ENCODE assay signal across 21 cellular contexts in genomic region chr5:55847837-55848236, GRCh38. TPM values are rescaled to one million over a fixed set of nuclear protein-coding genes. Genes with fewer than 3 reads are reported as not detected.
"Had no signal": no experiment of that assay in that cellular context is flagged by ENCODE, and none has a peak within 500 bp of the region (broad histone marks: within the 10 kb centered on the region; RNA-seq: fewer than 3 reads in every experiment).

No MANE protein-coding gene starts in this region.

- H3K4me3 ChIP-seq: esophagus squamous epithelium, gastrocnemius medialis, heart left ventricle, lung, neural progenitor cell, pancreas, thoracic aorta had no signal

- H3K27ac Mint-ChIP-seq: activated B cell treated with CpG ODN at 0.5 μM for 24 hours; activated CD8-positive, alpha-beta T cell treated with anti-CD3 and anti-CD28 coated beads, Interleukin-2, amount 10 ng/mL, durations not matched to agents 7 days and 5 days; activated naive CD8-positive, alpha-beta T cell; activated T-cell treated with anti-CD3 and anti-CD28 coated beads, Interleukin-2, amount 50 U/mL, for 72 hours; immature natural killer cell; naive B cell; neural progenitor cell; T-helper 2 cell treated with Interferon-gamma antibody and Interleukin-4, amounts not matched to agents 5 μg/mL and 100 μg/mL, for 36 hours had no signal

- H3K9me3 ChIP-seq: esophagus squamous epithelium, gastrocnemius medialis, pancreas, thoracic aorta had no signal

- H3K27me3 ChIP-seq: esophagus squamous epithelium, gastrocnemius medialis, heart left ventricle, neural progenitor cell, pancreas had no signal

- H3K4me1 Mint-ChIP-seq: activated B cell treated with CpG ODN at 0.5 μM for 24 hours, naive B cell had no signal

- DNase-seq: activated B cell treated with CpG ODN at 0.5 μM for 24 hours; activated CD4-positive, alpha-beta T cell treated with anti-CD3 and anti-CD28 coated beads for 48 hours; activated CD8-positive, alpha-beta memory T cell treated with anti-CD3 and anti-CD28 coated beads, Interleukin-2, amount 50 U/mL, for 48 hours; activated CD8-positive, alpha-beta T cell treated with anti-CD3 and anti-CD28 coated beads, Interleukin-2, amount 10 ng/mL, durations not matched to agents 7 days and 5 days; activated gamma-delta T cell; activated T-cell treated with anti-CD3 and anti-CD28 coated beads, Interleukin-2, amount 50 U/mL, for 72 hours; esophagus squamous epithelium; gastrocnemius medialis; heart left ventricle; immature natural killer cell; left colon; naive B cell; pancreas; stimulated activated CD4-positive, alpha-beta T cell treated with anti-CD3 and anti-CD28 coated beads, Interleukin-12 subunit alpha, Interleukin-12 subunit beta, amount 100 ng/mL, for 4 hours; stimulated activated CD4-positive, alpha-beta T cell treated with anti-CD3 and anti-CD28 coated beads, Interleukin-2, amount 100 ng/mL, for 24 hours had no signal

- ATAC-seq: activated CD8-positive, alpha-beta T cell treated with anti-CD3 and anti-CD28 coated beads, Interleukin-2, amount 10 ng/mL, durations not matched to agents 7 days and 5 days; activated T-cell treated with anti-CD3 and anti-CD28 coated beads, Interleukin-2, amount 50 U/mL, for 72 hours; gastrocnemius medialis; heart left ventricle; left colon; pancreas had no signal

- H3K4me3 Mint-ChIP-seq: activated B cell treated with CpG ODN at 0.5 μM for 24 hours; activated CD8-positive, alpha-beta T cell treated with anti-CD3 and anti-CD28 coated beads, Interleukin-2, amount 10 ng/mL, durations not matched to agents 7 days and 5 days; activated naive CD8-positive, alpha-beta T cell; activated T-cell treated with anti-CD3 and anti-CD28 coated beads, Interleukin-2, amount 50 U/mL, for 72 hours; immature natural killer cell; naive B cell; neural progenitor cell; T-helper 2 cell treated with Interferon-gamma antibody and Interleukin-4, amounts not matched to agents 5 μg/mL and 100 μg/mL, for 36 hours had no signal

- H3K36me3 Mint-ChIP-seq: immature natural killer cell, naive B cell, neural progenitor cell had no signal

- H3K36me3 ChIP-seq: esophagus squamous epithelium, gastrocnemius medialis, heart left ventricle, neural progenitor cell, pancreas, thoracic aorta had no signal

- H3K27ac ChIP-seq: esophagus squamous epithelium, gastrocnemius medialis, heart left ventricle, neural progenitor cell, pancreas, thoracic aorta had no signal

- H3K4me1 ChIP-seq: gastrocnemius medialis, neural progenitor cell, pancreas had no signal

RNA-seq across cellular contexts. Expression of gene IL31RA, which starts 3.3 kb away (rescaled TPM):
- total RNA-seq: activated B cell treated with CpG ODN at 0.5 μM for 24 hours; activated CD8-positive, alpha-beta T cell treated with anti-CD3 and anti-CD28 coated beads, Interleukin-2, amount 10 ng/mL, durations not matched to agents 7 days and 5 days; esophagus squamous epithelium; left colon; ureter had no signal
- polyA plus RNA-seq: immature natural killer cell had no signal
